22 cellular contexts compared by ENCODE assay signal in genomic region chr4:87961993-87962791, GRCh38. TPM values are rescaled to one million over a fixed set of nuclear protein-coding genes. Genes with fewer than 3 reads are reported as not detected.
DNase-seq lines count a peak whose midpoint lies in the region; ATAC-seq, FAIRE-seq and TF ChIP-seq lines count a peak whose summit lies in the region.
"Had no signal": no experiment of that assay in that cellular context is flagged by ENCODE, and none has a peak within 500 bp of the region (broad histone marks: within the 10 kb centered on the region; RNA-seq: fewer than 3 reads in every experiment).

No MANE protein-coding gene starts in this region.

- H3K4ac ChIP-seq in mesenchymal stem cell (ENCODE audit: low read depth in 1 of 2, low read length in 2 of 2), result no peak overlapping the region

- 69% methylated on average over 4 of the region's 4 CpGs for WGBS in mesenchymal stem cell

- H2AFZ ChIP-seq in mesenchymal stem cell (ENCODE audit: low read depth, low read length), result no peak overlapping the region

- no peak overlapping the region for H2BK5ac ChIP-seq in mesenchymal stem cell (ENCODE audit: low read depth, low read length, poor library complexity, severe bottlenecking)

- H3K4me3 ChIP-seq in epithelial cell of esophagus (ENCODE audit: low read length) (no peak overlapping the region), mesenchymal stem cell (ENCODE audit: insufficient read depth in 1 of 2, low read depth in 1 of 2, low read length in 2 of 2) (no peak overlapping the region)
- H3K4me3 ChIP-seq: BLaER1 treated with 17β-estradiol and CSF1 and Interleukin-3, amounts not matched to agents 10 nM and 100 nM; body of pancreas; heart right ventricle; right lobe of liver; uterus had no signal

- no peak overlapping the region for H2AK5ac ChIP-seq in mesenchymal stem cell (ENCODE audit: low read length, severe bottlenecking)

- H3K9me3 Mint-ChIP-seq in WTC11, result no peaks in the 10 kb centered on the region
- H3K9me3 Mint-ChIP-seq: activated CD8-positive, alpha-beta T cell treated with anti-CD3 and anti-CD28 coated beads for 36 hours; effector memory CD8-positive, alpha-beta T cell had no signal

- no peak overlapping the region for H3K23ac ChIP-seq in mesenchymal stem cell (ENCODE audit: low read length in 2 of 2)

- H3K27me3 ChIP-seq in mesenchymal stem cell (ENCODE audit: control insufficient read depth in 1 of 2, insufficient read depth in 1 of 2, low read length in 2 of 2), result no peaks in the 10 kb centered on the region
- H3K27me3 ChIP-seq: BLaER1 treated with 17β-estradiol and CSF1 and Interleukin-3, amounts not matched to agents 10 nM and 100 nM; body of pancreas; heart right ventricle; right lobe of liver; uterus had no signal

- H3K4me3 Mint-ChIP-seq in WTC11, result no peak overlapping the region
- H3K4me3 Mint-ChIP-seq: activated CD8-positive, alpha-beta T cell treated with anti-CD3 and anti-CD28 coated beads for 36 hours; effector memory CD8-positive, alpha-beta T cell; nephron had no signal

- no peak overlapping the region for H2BK15ac ChIP-seq in mesenchymal stem cell (ENCODE audit: low read depth, poor library complexity, severe bottlenecking)

- ATAC-seq in HG03045 (IDR thresholded peaks at IDR 0.05; ENCODE audit: unreplicated experiment) (no peak), WTC11 (no peak)
- ATAC-seq: activated CD8-positive, alpha-beta T cell treated with anti-CD3 and anti-CD28 coated beads for 36 hours; body of pancreas; effector memory CD8-positive, alpha-beta T cell; heart right ventricle had no signal

- no peak overlapping the region for H4K8ac ChIP-seq in mesenchymal stem cell (ENCODE audit: low read length)

- H3K9ac ChIP-seq in mesenchymal stem cell (ENCODE audit: low read length), result no peak overlapping the region
- H3K9ac ChIP-seq: BLaER1 treated with 17β-estradiol and CSF1 and Interleukin-3, amounts not matched to agents 10 nM and 100 nM had no signal

- peak; percentile 92 for FAIRE-seq in RCC 7860 (lab: Jason Lieb, UNC)
- FAIRE-seq: GM12891, TTC549 had no signal

- H3K27me3 Mint-ChIP-seq in WTC11 (ENCODE audit: low read depth), result peaks cover 10% of the 10 kb centered on the region

- no peak overlapping the region for H3K4me2 ChIP-seq in mesenchymal stem cell (ENCODE audit: low read length, poor library complexity, severe bottlenecking)

- TF ChIP-seq CTCF in epithelial cell of esophagus (IDR thresholded peaks at IDR 0.05; ENCODE audit: insufficient read depth, low read depth, low read length, missing control alignments) (no peak), RWPE1 (conservative IDR thresholded peaks at IDR 0.05; ENCODE audit: low read depth) (no peak), WTC11 (IDR thresholded peaks at IDR 0.05) (no peak)

- no peaks in the 10 kb centered on the region for H3K79me1 ChIP-seq in mesenchymal stem cell (replicated peaks; ENCODE audit: low read length, poor library complexity, severe bottlenecking)

- no peak overlapping the region for H3K18ac ChIP-seq in mesenchymal stem cell (ENCODE audit: low read depth in 1 of 2, low read length in 2 of 2)

- no peak overlapping the region for H2BK120ac ChIP-seq in mesenchymal stem cell (ENCODE audit: low read depth, low read length)

- peaks cover 4% of the 10 kb centered on the region for H3K4me1 ChIP-seq in mesenchymal stem cell (ENCODE audit: control insufficient read depth, insufficient read depth, low read depth, low read length)
- H3K4me1 ChIP-seq: body of pancreas, heart right ventricle, right lobe of liver, uterus had no signal

- H3K4me1 Mint-ChIP-seq in WTC11, result no peaks in the 10 kb centered on the region
- H3K4me1 Mint-ChIP-seq: nephron had no signal

- H3K27ac ChIP-seq in mesenchymal stem cell (ENCODE audit: low read length, poor library complexity, severe bottlenecking) (no peak overlapping the region), RWPE1 (no peak overlapping the region)
- H3K27ac ChIP-seq: BLaER1 treated with 17β-estradiol and CSF1 and Interleukin-3, amounts not matched to agents 10 nM and 100 nM; body of pancreas; heart right ventricle; right lobe of liver; uterus had no signal

- H3K14ac ChIP-seq in mesenchymal stem cell (ENCODE audit: low read length in 2 of 2), result no peak overlapping the region

- H2BK12ac ChIP-seq in mesenchymal stem cell (ENCODE audit: low read length in 2 of 2), result no peak overlapping the region

- H3K27ac Mint-ChIP-seq in WTC11, result no peak overlapping the region
- H3K27ac Mint-ChIP-seq: activated CD8-positive, alpha-beta T cell treated with anti-CD3 and anti-CD28 coated beads for 36 hours; effector memory CD8-positive, alpha-beta T cell had no signal

- peak; percentile 70 for DNase-seq in ELR (ENCODE audit: low read depth)
- peak; percentile 30 for DNase-seq in RCC 7860 (ENCODE audit: low spot score)
- DNase-seq in epithelial cell of esophagus (ENCODE audit: low read depth), result peak; percentile 61
- peak; percentile 57 for DNase-seq in mesenchymal stem cell
- no peak for DNase-seq in RWPE1 (ENCODE audit: low spot score)
- DNase-seq in ecto neural progenitor cell (ENCODE audit: low spot score), result no peak
- DNase-seq in WTC11 (ENCODE audit: low spot score), result no peak
- DNase-seq: activated CD8-positive, alpha-beta T cell treated with anti-CD3 and anti-CD28 coated beads for 36 hours; body of pancreas; DND-41; effector memory CD8-positive, alpha-beta T cell; heart right ventricle; NCI-H2029; NCI-H774; right lobe of liver; stimulated activated CD4-positive, alpha-beta T cell treated with anti-CD3 and anti-CD28 coated beads, Interleukin-4, amount 100 ng/mL, for 24 hours; uterus had no signal

- H3K36me3 Mint-ChIP-seq in WTC11, result no peaks in the 10 kb centered on the region

- CTCF ChIA-PET in RWPE1 (lab: Yijun Ruan, JAX), result interaction anchor here (0.5 to 1.3 kb wide), 4 partner anchors 11 to 1921 kb away, joined by 3 to 10 read pairs (median 4); no protein-coding TSS in a partner anchor
- CTCF ChIA-PET in WTC11 (lab: Charles Lee), result interaction anchor here (1.0 to 3.8 kb wide), 3 partner anchors 10 to 109 kb away, joined by 3 to 16 read pairs (median 3); no protein-coding TSS in a partner anchor

- H4K91ac ChIP-seq in mesenchymal stem cell (ENCODE audit: low read length), result no peak overlapping the region

- no peaks in the 10 kb centered on the region for H3K9me3 ChIP-seq in mesenchymal stem cell (ENCODE audit: control insufficient read depth, low read length)
- H3K9me3 ChIP-seq: body of pancreas, heart right ventricle, right lobe of liver, uterus had no signal

- POLR2A ChIA-PET in RWPE1 (lab: Yijun Ruan, JAX; ENCODE audit: low non-redundant PET) (no interaction called here), WTC11 (lab: Charles Lee) (no interaction called here)

- H3K36me3 ChIP-seq in mesenchymal stem cell (ENCODE audit: control insufficient read depth in 1 of 2, insufficient read depth in 2 of 2, low read depth in 1 of 2, low read length in 2 of 2), result no peaks in the 10 kb centered on the region
- H3K36me3 ChIP-seq: heart right ventricle, right lobe of liver, uterus had no signal

TF ChIP-seq in WTC11, 78 proteins besides CTCF, POLR2A, EP300 and RAD21 (continues in another document):
- TF ChIP-seq, protein P1, sequence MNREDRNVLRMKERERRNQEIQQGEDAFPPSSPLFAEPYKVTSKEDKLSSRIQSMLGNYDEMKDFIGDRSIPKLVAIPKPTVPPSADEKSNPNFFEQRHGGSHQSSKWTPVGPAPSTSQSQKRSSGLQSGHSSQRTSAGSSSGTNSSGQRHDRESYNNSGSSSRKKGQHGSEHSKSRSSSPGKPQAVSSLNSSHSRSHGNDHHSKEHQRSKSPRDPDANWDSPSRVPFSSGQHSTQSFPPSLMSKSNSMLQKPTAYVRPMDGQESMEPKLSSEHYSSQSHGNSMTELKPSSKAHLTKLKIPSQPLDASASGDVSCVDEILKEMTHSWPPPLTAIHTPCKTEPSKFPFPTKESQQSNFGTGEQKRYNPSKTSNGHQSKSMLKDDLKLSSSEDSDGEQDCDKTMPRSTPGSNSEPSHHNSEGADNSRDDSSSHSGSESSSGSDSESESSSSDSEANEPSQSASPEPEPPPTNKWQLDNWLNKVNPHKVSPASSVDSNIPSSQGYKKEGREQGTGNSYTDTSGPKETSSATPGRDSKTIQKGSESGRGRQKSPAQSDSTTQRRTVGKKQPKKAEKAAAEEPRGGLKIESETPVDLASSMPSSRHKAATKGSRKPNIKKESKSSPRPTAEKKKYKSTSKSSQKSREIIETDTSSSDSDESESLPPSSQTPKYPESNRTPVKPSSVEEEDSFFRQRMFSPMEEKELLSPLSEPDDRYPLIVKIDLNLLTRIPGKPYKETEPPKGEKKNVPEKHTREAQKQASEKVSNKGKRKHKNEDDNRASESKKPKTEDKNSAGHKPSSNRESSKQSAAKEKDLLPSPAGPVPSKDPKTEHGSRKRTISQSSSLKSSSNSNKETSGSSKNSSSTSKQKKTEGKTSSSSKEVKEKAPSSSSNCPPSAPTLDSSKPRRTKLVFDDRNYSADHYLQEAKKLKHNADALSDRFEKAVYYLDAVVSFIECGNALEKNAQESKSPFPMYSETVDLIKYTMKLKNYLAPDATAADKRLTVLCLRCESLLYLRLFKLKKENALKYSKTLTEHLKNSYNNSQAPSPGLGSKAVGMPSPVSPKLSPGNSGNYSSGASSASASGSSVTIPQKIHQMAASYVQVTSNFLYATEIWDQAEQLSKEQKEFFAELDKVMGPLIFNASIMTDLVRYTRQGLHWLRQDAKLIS (CRISPR knock-in tag; IDR thresholded peaks at IDR 0.05; ENCODE audit: borderline replicate concordance), result no peak
- TF ChIP-seq ZNF671 (CRISPR knock-in tag; IDR thresholded peaks at IDR 0.05), result no peak
- TF ChIP-seq ZNF423 (CRISPR knock-in tag; IDR thresholded peaks at IDR 0.05), result no peak
- no peak for TF ChIP-seq ZNF138 (CRISPR knock-in tag; conservative IDR thresholded peaks at IDR 0.05)
- TF ChIP-seq NR2C2 (CRISPR knock-in tag; IDR thresholded peaks at IDR 0.05), result no peak
- TF ChIP-seq KAT7 (CRISPR knock-in tag; IDR thresholded peaks at IDR 0.05; ENCODE audit: borderline replicate concordance), result no peak
- no peak for TF ChIP-seq GABPB1 (CRISPR knock-in tag; IDR thresholded peaks at IDR 0.05)
- TF ChIP-seq, protein P2, sequence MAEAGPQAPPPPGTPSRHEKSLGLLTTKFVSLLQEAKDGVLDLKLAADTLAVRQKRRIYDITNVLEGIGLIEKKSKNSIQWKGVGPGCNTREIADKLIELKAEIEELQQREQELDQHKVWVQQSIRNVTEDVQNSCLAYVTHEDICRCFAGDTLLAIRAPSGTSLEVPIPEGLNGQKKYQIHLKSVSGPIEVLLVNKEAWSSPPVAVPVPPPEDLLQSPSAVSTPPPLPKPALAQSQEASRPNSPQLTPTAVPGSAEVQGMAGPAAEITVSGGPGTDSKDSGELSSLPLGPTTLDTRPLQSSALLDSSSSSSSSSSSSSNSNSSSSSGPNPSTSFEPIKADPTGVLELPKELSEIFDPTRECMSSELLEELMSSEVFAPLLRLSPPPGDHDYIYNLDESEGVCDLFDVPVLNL (CRISPR knock-in tag; IDR thresholded peaks at IDR 0.05; ENCODE audit: borderline replicate concordance, low read depth), result no peak
- TF ChIP-seq SMAD3 (CRISPR knock-in tag; IDR thresholded peaks at IDR 0.05; ENCODE audit: borderline replicate concordance), result no peak

RNA-seq across cellular contexts. Expression of gene SPP1, which starts 13.3 kb away (rescaled TPM):
- polyA plus RNA-seq in mesenchymal stem cell (2013, experiment 1 of 2), result 14.7 TPM
- polyA plus RNA-seq in mesenchymal stem cell (2013, experiment 2 of 2), result 14.8 TPM
- 24.5 to 56.6 TPM (median 31.8 TPM) in 3 replicates for total RNA-seq in WTC11 (2021)
- total RNA-seq: activated CD8-positive, alpha-beta T cell treated with anti-CD3 and anti-CD28 coated beads for 36 hours had no signal

RNA-seq across cellular contexts. Expression of gene PKD2, which starts 45.2 kb away (rescaled TPM):
- polyA plus RNA-seq in mesenchymal stem cell (2013, experiment 1 of 2), result 32.4 TPM
- polyA plus RNA-seq in mesenchymal stem cell (2013, experiment 2 of 2), result 32.9 TPM
- 21.4 to 27.0 TPM (median 25.5 TPM) in 3 replicates for total RNA-seq in WTC11 (2021)

Comparison
In these comparisons a context has a peak if more than half of its experiments do, and no peak if none do; other contexts are left out.
1. DNase-seq: peak in ELR (single experiment), RCC 7860 (single experiment), epithelial cell of esophagus (single experiment) and mesenchymal stem cell (single experiment); none in RWPE1 (single experiment), ecto neural progenitor cell (single experiment) and WTC11 (single experiment).